Comparison of ENCODE assay signal across 8 cellular contexts in genomic region chr3:53072653-53073552, GRCh38. TPM values are rescaled to one million over a fixed set of nuclear protein-coding genes. Genes with fewer than 3 reads are reported as not detected.
DNase-seq lines count a peak whose midpoint lies in the region; ATAC-seq lines count a peak whose summit lies in the region.

No MANE protein-coding gene starts in this region.

- peak; percentile 91 for DNase-seq in D341Med (ENCODE audit: low spot score)
- DNase-seq in HT1080 (ENCODE audit: low read depth) = peak; percentile 76
- DNase-seq in OCI-M2 (lab: John Stamatoyannopoulos, UW; ENCODE audit: unreplicated experiment) = peak; percentile 44
- peak; percentile 90 for DNase-seq in activated T-cell treated with anti-CD3 and anti-CD28 coated beads, Interleukin-2, amount 50 U/mL, for 1 hour
- DNase-seq in fibroblast of gingiva (ENCODE audit: low read depth) = peak; percentile 64
- peak; percentile 78 to 93 (median 87) for DNase-seq in naive thymus-derived CD8-positive, alpha-beta T cell
- DNase-seq in stimulated activated effector memory CD8-positive, alpha-beta T cell treated with anti-CD3 and anti-CD28 coated beads, Interleukin-12 subunit alpha, Interleukin-12 subunit beta, amount 100 ng/mL, for 72 hours (ENCODE audit: low spot score in 2 of 2) = peak; percentile 74 to 92

- H3K4me1 Mint-ChIP-seq in naive thymus-derived CD8-positive, alpha-beta T cell = peaks cover 14 to 21% (median 19%) of the 10 kb centered on the region in 4 donors
- peaks cover 15% of the 10 kb centered on the region for H3K4me1 Mint-ChIP-seq in stimulated activated effector memory CD8-positive, alpha-beta T cell treated with anti-CD3 and anti-CD28 coated beads, Interleukin-12 subunit alpha, Interleukin-12 subunit beta, amount 100 ng/mL, for 72 hours

- ATAC-seq in GM21360 (IDR thresholded peaks at IDR 0.05; ENCODE audit: unreplicated experiment) = peak; percentile 73
- ATAC-seq in naive thymus-derived CD8-positive, alpha-beta T cell = peak; percentile 87 to 95
- ATAC-seq in stimulated activated effector memory CD8-positive, alpha-beta T cell treated with anti-CD3 and anti-CD28 coated beads, Interleukin-12 subunit alpha, Interleukin-12 subunit beta, amount 100 ng/mL, for 72 hours = peak; percentile 96

- no peaks in the 10 kb centered on the region for H3K27me3 Mint-ChIP-seq in naive thymus-derived CD8-positive, alpha-beta T cell

- POLR2A ChIA-PET in naive thymus-derived CD8-positive, alpha-beta T cell (lab: Charles Lee) = interaction anchor here (0.5 to 2.6 kb wide), 4 partner anchors 28 to 302 kb away, joined by 3 to 15 read pairs (median 6); partner anchors contain the start of genes NEK4 and SFMBT1

- no peaks in the 10 kb centered on the region for H3K9me3 Mint-ChIP-seq in naive thymus-derived CD8-positive, alpha-beta T cell
- no peaks in the 10 kb centered on the region for H3K9me3 Mint-ChIP-seq in stimulated activated effector memory CD8-positive, alpha-beta T cell treated with anti-CD3 and anti-CD28 coated beads, Interleukin-12 subunit alpha, Interleukin-12 subunit beta, amount 100 ng/mL, for 72 hours

- H3K27ac Mint-ChIP-seq in naive thymus-derived CD8-positive, alpha-beta T cell = peak overlapping the region; percentile 87 to 97 (median 96)
- H3K27ac Mint-ChIP-seq in stimulated activated effector memory CD8-positive, alpha-beta T cell treated with anti-CD3 and anti-CD28 coated beads, Interleukin-12 subunit alpha, Interleukin-12 subunit beta, amount 100 ng/mL, for 72 hours = peak overlapping the region; percentile 93

- no peaks in the 10 kb centered on the region for H3K36me3 Mint-ChIP-seq in naive thymus-derived CD8-positive, alpha-beta T cell
- peaks cover 6% of the 10 kb centered on the region for H3K36me3 Mint-ChIP-seq in stimulated activated effector memory CD8-positive, alpha-beta T cell treated with anti-CD3 and anti-CD28 coated beads, Interleukin-12 subunit alpha, Interleukin-12 subunit beta, amount 100 ng/mL, for 72 hours

- H3K4me3 Mint-ChIP-seq in naive thymus-derived CD8-positive, alpha-beta T cell = peak overlapping the region; percentile 85 to 96 (median 93)
- peak overlapping the region; percentile 90 for H3K4me3 Mint-ChIP-seq in stimulated activated effector memory CD8-positive, alpha-beta T cell treated with anti-CD3 and anti-CD28 coated beads, Interleukin-12 subunit alpha, Interleukin-12 subunit beta, amount 100 ng/mL, for 72 hours

RNA-seq across cellular contexts. Expression of gene SFMBT1, which starts 27.0 kb away (rescaled TPM):
- total RNA-seq in HT1080 (2014; rRNA removed; shearing (Covaris generic)) = 8.2 and 11.8 TPM in 2 replicates
- 6.0 and 6.2 TPM in 2 replicates for polyA plus RNA-seq in HT1080 (2015; cell fraction: cytosol; rRNA removed)
- 8.3 and 9.8 TPM in 2 replicates for polyA plus RNA-seq in HT1080 (2015; cell fraction: nucleus; rRNA removed)
- 10 to 100 TPM; 35.2 to 35.5 TPM for total RNA-seq in naive thymus-derived CD8-positive, alpha-beta T cell
- polyA plus RNA-seq in naive thymus-derived CD8-positive, alpha-beta T cell = 10 to 100 TPM; 13.4 to 29.7 (median 18.1) TPM

RNA-seq across cellular contexts. Expression of gene RFT1, which starts 57.3 kb away (rescaled TPM):
- 19.5 and 35.0 TPM in 2 replicates for total RNA-seq in HT1080 (2014; rRNA removed; shearing (Covaris generic))
- 38.3 and 48.0 TPM in 2 replicates for polyA plus RNA-seq in HT1080 (2015; cell fraction: cytosol; rRNA removed)
- polyA plus RNA-seq in HT1080 (2015; cell fraction: nucleus; rRNA removed) = 38.2 and 41.4 TPM in 2 replicates
- 10 to 100 TPM; 24.1 to 28.1 TPM for total RNA-seq in naive thymus-derived CD8-positive, alpha-beta T cell
- polyA plus RNA-seq in naive thymus-derived CD8-positive, alpha-beta T cell = 10 to 100 TPM; 16.4 to 26.3 (median 22.4) TPM

Comparison
In these comparisons a context has a peak if more than half of its experiments do, and no peak if none do; other contexts are left out.
1. Peak in every context shown above with its lines: DNase-seq and ATAC-seq.